25 cellular contexts compared by ENCODE assay signal in the genomic region with DNA sequence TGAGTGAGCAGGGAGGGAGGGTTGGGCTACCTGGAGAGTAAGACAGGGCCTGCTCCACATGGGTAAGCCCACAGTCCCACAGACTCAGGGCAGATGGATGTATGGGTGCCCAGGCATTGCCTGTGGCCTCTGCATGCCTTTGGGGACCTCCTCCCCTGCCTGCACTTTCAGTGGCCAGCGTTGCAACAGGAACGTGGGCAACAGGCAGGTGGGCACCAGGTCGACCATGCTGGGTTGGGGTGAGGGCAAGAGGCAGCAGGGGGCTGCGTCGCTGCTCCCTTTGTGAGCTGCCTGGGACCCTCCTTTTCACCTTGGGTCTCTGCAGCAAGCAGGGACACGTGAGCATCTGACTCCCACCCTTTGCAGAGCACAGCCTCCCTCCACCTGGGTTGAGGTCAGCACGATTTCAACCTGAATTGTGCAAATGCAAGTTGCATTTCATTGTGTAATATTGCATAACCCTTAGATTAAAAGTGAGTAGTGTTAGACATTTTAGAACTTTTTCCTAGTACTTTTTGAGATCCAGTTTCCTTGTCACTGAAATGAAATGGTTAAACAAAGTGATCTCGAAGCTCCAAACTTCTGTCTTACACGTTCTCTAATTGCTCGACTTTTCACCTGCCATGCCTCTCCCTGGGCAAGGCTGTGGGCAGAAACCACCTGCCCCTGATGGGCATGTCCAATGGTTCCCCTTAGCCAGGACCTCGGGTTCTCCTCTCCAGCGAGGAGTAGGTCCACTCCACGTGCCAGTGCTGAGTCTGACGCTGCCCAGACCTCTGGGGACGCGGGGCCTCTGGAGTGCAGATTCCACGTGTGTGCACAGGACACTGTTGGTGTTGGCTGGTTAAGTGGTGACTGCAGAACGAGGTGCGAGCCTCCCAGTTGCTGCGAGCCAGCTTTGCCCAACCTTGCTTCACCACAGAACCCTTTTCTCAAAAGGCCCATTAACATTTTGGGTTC. TPM values are rescaled to one million over a fixed set of nuclear protein-coding genes. Genes with fewer than 3 reads are reported as not detected.
"Had no signal": no experiment of that assay in that cellular context is flagged by ENCODE, and none has a peak within 500 bp of the region (broad histone marks: within the 10 kb centered on the region; RNA-seq: fewer than 3 reads in every experiment).

No MANE protein-coding gene starts in this region.

- DNase-seq: colonic mucosa; dermis blood vessel endothelial cell; esophagus squamous epithelium; foreskin fibroblast; kidney; lower lobe of right lung; midbrain; spleen; stimulated activated CD4-positive, alpha-beta T cell treated with anti-CD3 and anti-CD28 coated beads, Interleukin-15, amount 100 ng/mL, for 24 hours; stimulated activated CD4-positive, alpha-beta T cell treated with anti-CD3 and anti-CD28 coated beads, Interleukin-1b, Interleukin-23, amount 100 ng/mL, for 48 hours; stimulated activated CD4-positive, alpha-beta T cell treated with anti-CD3 and anti-CD28 coated beads, Interleukin-4, amount 100 ng/mL, for 24 hours; upper lobe of right lung had no signal

- H3K4me3 ChIP-seq: colonic mucosa, esophagus squamous epithelium, gastroesophageal sphincter, hepatocyte, lower lobe of right lung, neural progenitor cell, prostate gland, spleen, tibial nerve, upper lobe of right lung, vagina had no signal

- H3K4me1 ChIP-seq: colonic mucosa, neural progenitor cell, parathyroid adenoma, prostate gland had no signal

- H3K27me3 ChIP-seq: colonic mucosa, esophagus squamous epithelium, gastroesophageal sphincter, hepatocyte, neural progenitor cell, spleen, tibial nerve, upper lobe of right lung, vagina had no signal

- H3K9me3 ChIP-seq: colonic mucosa, esophagus squamous epithelium, gastroesophageal sphincter, lower lobe of right lung, prostate gland, spleen, tibial nerve, upper lobe of right lung, vagina had no signal

- H3K27ac ChIP-seq: colonic mucosa, esophagus squamous epithelium, gastroesophageal sphincter, hepatocyte, lower lobe of right lung, neural progenitor cell, parathyroid adenoma, prostate gland, tibial nerve, upper lobe of right lung, vagina had no signal

- H3K36me3 ChIP-seq: neural progenitor cell had no signal

- ATAC-seq: gastroesophageal sphincter; lower lobe of right lung; sciatic nerve; stimulated activated memory B cell treated with anti-CD40 and anti-IgM and Interleukin-4, amounts not matched to agents 10 μg/mL and 1 μg/mL and 100 μg/mL, for 72 hours; upper lobe of right lung had no signal

RNA-seq across cellular contexts. Expression of a gene that starts 32.9 kb away (rescaled TPM):
- total RNA-seq: colonic mucosa, dermis blood vessel endothelial cell, gastroesophageal sphincter, hepatocyte, kidney, lower lobe of right lung, omental fat pad, renal cortical epithelial cell, sciatic nerve, skeletal muscle tissue, temporal lobe, tibial nerve, upper lobe of right lung, vagina had no signal
